In genomic region chr12:53443955-53444354, GRCh38 we compare ENCODE assay signal across 12 cellular contexts. TPM values are rescaled to one million over a fixed set of nuclear protein-coding genes. Genes with fewer than 3 reads are reported as not detected.
DNase-seq lines count a peak whose midpoint lies in the region; ATAC-seq, FAIRE-seq and TF ChIP-seq lines count a peak whose summit lies in the region.
"Had no signal": no experiment of that assay in that cellular context is flagged by ENCODE, and none has a peak within 500 bp of the region (broad histone marks: within the 10 kb centered on the region; RNA-seq: fewer than 3 reads in every experiment).

No MANE protein-coding gene starts in this region.

- no peak overlapping the region for H3K27ac Mint-ChIP-seq in Calu3 (ENCODE audit: unreplicated experiment)
- H3K27ac Mint-ChIP-seq in activated T-helper 1 cell treated with anti-CD3 and anti-CD28 coated beads, Interleukin-12 subunit alpha, Interleukin-12 subunit beta, Interleukin-2, Interleukin-4 antibody, amounts not matched to agents 30 ng/mL and 10 ng/mL and 1 ng/mL, durations not matched to agents 14 hours and 24 hours and 36 hours: peak overlapping the region; percentile 44

- no peak overlapping the region for H2AK5ac ChIP-seq in mesenchymal stem cell (ENCODE audit: low read length, severe bottlenecking)

- FAIRE-seq in A549 (lab: Jason Lieb, UNC): no peak

- H2BK12ac ChIP-seq in mesenchymal stem cell (ENCODE audit: low read length in 2 of 2): no peak overlapping the region

- TF ChIP-seq EP300 in A549 (IDR thresholded peaks at IDR 0.05): no peak

- H3K4me1 ChIP-seq in A549 (peaks cover 26% of the 10 kb centered on the region), mesenchymal stem cell (ENCODE audit: control insufficient read depth, insufficient read depth, low read depth, low read length) (peaks cover 16% of the 10 kb centered on the region)

- H4K8ac ChIP-seq in mesenchymal stem cell (ENCODE audit: low read length): no peak overlapping the region

- H3K14ac ChIP-seq in mesenchymal stem cell (ENCODE audit: low read length in 2 of 2): no peak overlapping the region

- ATAC-seq in A549 (no peak), left lobe of liver (no peak)

- peaks cover 23 to 55% of the 10 kb centered on the region in 2 experiments for H3K36me3 ChIP-seq in mesenchymal stem cell (ENCODE audit: control insufficient read depth in 1 of 2, insufficient read depth in 2 of 2, low read depth in 1 of 2, low read length in 2 of 2)

- no peaks in the 10 kb centered on the region for H3K27me3 Mint-ChIP-seq in Calu3 (ENCODE audit: unreplicated experiment)
- no peaks in the 10 kb centered on the region for H3K27me3 Mint-ChIP-seq in activated T-helper 1 cell treated with anti-CD3 and anti-CD28 coated beads, Interleukin-12 subunit alpha, Interleukin-12 subunit beta, Interleukin-2, Interleukin-4 antibody, amounts not matched to agents 30 ng/mL and 10 ng/mL and 1 ng/mL, durations not matched to agents 14 hours and 24 hours and 36 hours (ENCODE audit: insufficient read depth)

- peak overlapping the region; percentile 81 for H3K4me3 Mint-ChIP-seq in Calu3 (ENCODE audit: low read depth, unreplicated experiment)
- peak overlapping the region; percentile 89 for H3K4me3 Mint-ChIP-seq in activated T-helper 1 cell treated with anti-CD3 and anti-CD28 coated beads, Interleukin-12 subunit alpha, Interleukin-12 subunit beta, Interleukin-2, Interleukin-4 antibody, amounts not matched to agents 30 ng/mL and 10 ng/mL and 1 ng/mL, durations not matched to agents 14 hours and 24 hours and 36 hours

- TF ChIP-seq CTCF in A549 (IDR thresholded peaks at IDR 0.05) (no peak), Calu3 (IDR thresholded peaks at IDR 0.05; ENCODE audit: unreplicated experiment) (no peak), GM10248 (IDR thresholded peaks at IDR 0.05; ENCODE audit: control extremely low read depth, extremely low read depth, low read depth, missing control alignments) (no peak)

- no peak for TF ChIP-seq RAD21 in A549 (conservative IDR thresholded peaks at IDR 0.05 in 1 of 2, IDR thresholded peaks at IDR 0.05 in 1 of 2)

- intact Hi-C loops in Calu3 (cut with micrococcal nuclease; ENCODE audit: unreplicated experiment): no loop called here
- intact Hi-C loops in activated T-helper 1 cell treated with anti-CD3 and anti-CD28 coated beads, Interleukin-12 subunit alpha, Interleukin-12 subunit beta, Interleukin-2, Interleukin-4 antibody, amounts not matched to agents 30 ng/mL and 10 ng/mL and 1 ng/mL, durations not matched to agents 14 hours and 24 hours and 36 hours (cut with micrococcal nuclease): loop anchor here (5.0 kb wide), 1 partner anchor 237 kb away; the partner anchor contains the start of gene ITGB7

- H2BK15ac ChIP-seq in mesenchymal stem cell (ENCODE audit: low read depth, poor library complexity, severe bottlenecking): no peak overlapping the region

- POLR2A ChIA-PET in A549 (lab: Yijun Ruan, JAX) (no interaction called here), GM10248 (lab: Yijun Ruan, JAX) (interaction anchor here (0.7 kb wide), 1 partner anchor 64 kb away, joined by 4 read pairs; no protein-coding TSS in a partner anchor)

- no peaks in the 10 kb centered on the region for H3K27me3 ChIP-seq in mesenchymal stem cell (ENCODE audit: control insufficient read depth in 1 of 2, insufficient read depth in 1 of 2, low read length in 2 of 2)
- H3K27me3 ChIP-seq: esophagus squamous epithelium had no signal

- H4K91ac ChIP-seq in mesenchymal stem cell (ENCODE audit: low read length): no peak overlapping the region

- no peak overlapping the region for H3K23ac ChIP-seq in mesenchymal stem cell (ENCODE audit: low read length in 2 of 2)

- H3K36me3 Mint-ChIP-seq in Calu3 (ENCODE audit: insufficient read depth, unreplicated experiment): peaks cover 44% of the 10 kb centered on the region
- peaks cover 38% of the 10 kb centered on the region for H3K36me3 Mint-ChIP-seq in activated T-helper 1 cell treated with anti-CD3 and anti-CD28 coated beads, Interleukin-12 subunit alpha, Interleukin-12 subunit beta, Interleukin-2, Interleukin-4 antibody, amounts not matched to agents 30 ng/mL and 10 ng/mL and 1 ng/mL, durations not matched to agents 14 hours and 24 hours and 36 hours (ENCODE audit: low read depth)

- H3K27ac ChIP-seq in A549: no peak overlapping the region
- no peak overlapping the region for H3K27ac ChIP-seq in mesenchymal stem cell (ENCODE audit: low read length, poor library complexity, severe bottlenecking)
- H3K27ac ChIP-seq: esophagus squamous epithelium had no signal

- CTCF ChIA-PET in A549 (lab: Yijun Ruan, JAX): interaction anchor here (0.7 kb wide), 1 partner anchor 57 kb away, joined by 3 read pairs; the partner anchor contains the start of gene TARBP2
- CTCF ChIA-PET in Calu3 (lab: Charles Lee): interaction anchor here (0.7 kb wide), 1 partner anchor 92 kb away, joined by 5 read pairs; no protein-coding TSS in a partner anchor
- CTCF ChIA-PET in GM10248 (lab: Yijun Ruan, JAX): no interaction called here

- H3K4me1 Mint-ChIP-seq in Calu3 (ENCODE audit: low read depth, unreplicated experiment): peaks cover 17% of the 10 kb centered on the region
- H3K4me1 Mint-ChIP-seq in activated T-helper 1 cell treated with anti-CD3 and anti-CD28 coated beads, Interleukin-12 subunit alpha, Interleukin-12 subunit beta, Interleukin-2, Interleukin-4 antibody, amounts not matched to agents 30 ng/mL and 10 ng/mL and 1 ng/mL, durations not matched to agents 14 hours and 24 hours and 36 hours (ENCODE audit: low read depth): peaks cover 39% of the 10 kb centered on the region

- no peak overlapping the region for H3K4ac ChIP-seq in mesenchymal stem cell (ENCODE audit: low read depth in 1 of 2, low read length in 2 of 2)

- H2BK5ac ChIP-seq in mesenchymal stem cell (ENCODE audit: low read depth, low read length, poor library complexity, severe bottlenecking): no peak overlapping the region

- WGBS in A549 (ENCODE audit: missing lambda C conversion rate): 88% methylated on average over 4 of the region's 4 CpGs
- WGBS in mesenchymal stem cell: 100% methylated on average over 3 of the region's 4 CpGs

- H3K9me3 ChIP-seq in A549: no peaks in the 10 kb centered on the region
- no peaks in the 10 kb centered on the region for H3K9me3 ChIP-seq in mesenchymal stem cell (ENCODE audit: control insufficient read depth, low read length)
- H3K9me3 ChIP-seq: esophagus squamous epithelium had no signal

- peaks cover 8% of the 10 kb centered on the region for H3K79me1 ChIP-seq in mesenchymal stem cell (replicated peaks; ENCODE audit: low read length, poor library complexity, severe bottlenecking)

- no peak overlapping the region for H2AFZ ChIP-seq in mesenchymal stem cell (ENCODE audit: low read depth, low read length)

- no peak overlapping the region for H2BK120ac ChIP-seq in mesenchymal stem cell (ENCODE audit: low read depth, low read length)

- H3K4me3 ChIP-seq in A549 (no peak overlapping the region), mesenchymal stem cell (ENCODE audit: insufficient read depth in 1 of 2, low read depth in 1 of 2, low read length in 2 of 2) (peak overlapping the region in 1 of 2 experiments; percentile 33)
- H3K4me3 ChIP-seq: esophagus squamous epithelium had no signal

- no peaks in the 10 kb centered on the region for H3K9me3 Mint-ChIP-seq in Calu3 (ENCODE audit: low read depth, unreplicated experiment)
- no peaks in the 10 kb centered on the region for H3K9me3 Mint-ChIP-seq in activated T-helper 1 cell treated with anti-CD3 and anti-CD28 coated beads, Interleukin-12 subunit alpha, Interleukin-12 subunit beta, Interleukin-2, Interleukin-4 antibody, amounts not matched to agents 30 ng/mL and 10 ng/mL and 1 ng/mL, durations not matched to agents 14 hours and 24 hours and 36 hours

- DNase-seq in A549 (ENCODE audit: low read depth in 1 of 2, low spot score in 1 of 2) (no peak), Calu3 (peak; percentile 13), mesenchymal stem cell (no peak), NCI-H524 treated with DMSO at 0.1 percent for 48 hours (lab: John Stamatoyannopoulos, UW) (no peak), GM10248 (ENCODE audit: extremely low spot score) (no peak), left lobe of liver (ENCODE audit: low spot score) (no peak)
- no peak for DNase-seq in activated T-helper 1 cell treated with anti-CD3 and anti-CD28 coated beads, Interleukin-12 subunit alpha, Interleukin-12 subunit beta, Interleukin-2, Interleukin-4 antibody, amounts not matched to agents 30 ng/mL and 10 ng/mL and 1 ng/mL, durations not matched to agents 14 hours and 24 hours and 36 hours (ENCODE audit: low spot score)
- no peak for DNase-seq in stimulated activated CD4-positive, alpha-beta T cell treated with anti-CD3 and anti-CD28 coated beads, Interleukin-12 subunit alpha, Interleukin-12 subunit beta, amount 100 ng/mL, for 4 hours
- DNase-seq: esophagus squamous epithelium; IMR-90; NCI-H1930; NK-92 treated with Interleukin-12 subunit alpha and Interleukin-12 subunit beta, amount 100 ng/mL, for 24 hours had no signal

- peak overlapping the region; percentile 89 for H3K4me2 ChIP-seq in A549
- H3K4me2 ChIP-seq in mesenchymal stem cell (ENCODE audit: low read length, poor library complexity, severe bottlenecking): peak overlapping the region; percentile 23

- no peak overlapping the region for H3K9ac ChIP-seq in mesenchymal stem cell (ENCODE audit: low read length)

- TF ChIP-seq POLR2A in A549 (IDR thresholded peaks at IDR 0.05; ENCODE audit: low read length): no peak

- H3K18ac ChIP-seq in mesenchymal stem cell (ENCODE audit: low read depth in 1 of 2, low read length in 2 of 2): no peak overlapping the region

- BruUV-seq in Calu3 (replicated peaks; lab: Mats Ljungman, UMichigan): no TSS peak

RNA-seq across cellular contexts. Expression of gene PRR13, which starts 2.4 kb away (rescaled TPM):
- polyA plus RNA-seq in A549 (2011; rRNA removed) (203 and 257 TPM in 2 replicates), A549 (2017; fragmentation: RNase III; extraction: RNeasy Plus Mini Kit Qiagen cat#74134 plus additional on column Dnase treatment) (210 to 248 TPM (median 221 TPM) in 3 replicates)
- 214 and 245 TPM in 2 replicates for polyA plus RNA-seq in A549 (2012; cell fraction: cytosol; rRNA removed)
- 99.6 and 118 TPM in 2 replicates for polyA plus RNA-seq in A549 (2012; cell fraction: nucleus; rRNA removed)
- polyA minus RNA-seq in A549 (2011; rRNA and poly(A)+ RNA removed): 200 and 213 TPM in 2 replicates
- total RNA-seq in Calu3 (2022) (151 and 184 TPM in 2 replicates), left lobe of liver (69.9 TPM)
- total RNA-seq in activated T-helper 1 cell treated with anti-CD3 and anti-CD28 coated beads, Interleukin-12 subunit alpha, Interleukin-12 subunit beta, Interleukin-2, Interleukin-4 antibody, amounts not matched to agents 30 ng/mL and 10 ng/mL and 1 ng/mL, durations not matched to agents 14 hours and 24 hours and 36 hours: 206 and 219 TPM in 2 replicates
- polyA plus RNA-seq in mesenchymal stem cell (2013, experiment 1 of 2): 326 TPM
- polyA plus RNA-seq in mesenchymal stem cell (2013, experiment 2 of 2): 326 TPM

RNA-seq across cellular contexts. Expression of gene PCBP2, which starts 7.9 kb away (rescaled TPM):
- 367 and 604 TPM in 2 replicates for polyA plus RNA-seq in A549 (2011; rRNA removed)
- 705 and 750 TPM in 2 replicates for polyA plus RNA-seq in A549 (2012; cell fraction: cytosol; rRNA removed)
- 500 and 631 TPM in 2 replicates for polyA plus RNA-seq in A549 (2012; cell fraction: nucleus; rRNA removed)
- polyA plus RNA-seq in A549 (2017; fragmentation: RNase III; extraction: RNeasy Plus Mini Kit Qiagen cat#74134 plus additional on column Dnase treatment): 546 to 553 TPM (median 551 TPM) in 3 replicates
- 1,540 and 1,566 TPM in 2 replicates for polyA minus RNA-seq in A549 (2011; rRNA and poly(A)+ RNA removed)
- 464 and 528 TPM in 2 replicates for total RNA-seq in Calu3 (2022)
- 865 and 896 TPM in 2 replicates for total RNA-seq in activated T-helper 1 cell treated with anti-CD3 and anti-CD28 coated beads, Interleukin-12 subunit alpha, Interleukin-12 subunit beta, Interleukin-2, Interleukin-4 antibody, amounts not matched to agents 30 ng/mL and 10 ng/mL and 1 ng/mL, durations not matched to agents 14 hours and 24 hours and 36 hours
- polyA plus RNA-seq in mesenchymal stem cell (2013, experiment 1 of 2): 467 TPM
- 455 TPM for polyA plus RNA-seq in mesenchymal stem cell (2013, experiment 2 of 2)
- 338 TPM for total RNA-seq in left lobe of liver

RNA-seq across cellular contexts. Expression of gene AMHR2, which starts 20.3 kb away (rescaled TPM):
- 0.12 and 0.16 TPM in 2 replicates for polyA plus RNA-seq in A549 (2011; rRNA removed)
- 0.67 and 0.80 TPM in 2 replicates for polyA plus RNA-seq in A549 (2012; cell fraction: cytosol; rRNA removed)
- polyA plus RNA-seq in A549 (2012; cell fraction: nucleus; rRNA removed): 0.84 and 1.1 TPM in 2 replicates
- polyA plus RNA-seq in A549 (2017; fragmentation: RNase III; extraction: RNeasy Plus Mini Kit Qiagen cat#74134 plus additional on column Dnase treatment): 0.13 to 0.22 TPM (median 0.18 TPM) in 3 replicates
- 0.49 and 0.62 TPM in 2 replicates for polyA minus RNA-seq in A549 (2011; rRNA and poly(A)+ RNA removed)
- not detected in 2 replicates for total RNA-seq in Calu3 (2022)
- total RNA-seq in activated T-helper 1 cell treated with anti-CD3 and anti-CD28 coated beads, Interleukin-12 subunit alpha, Interleukin-12 subunit beta, Interleukin-2, Interleukin-4 antibody, amounts not matched to agents 30 ng/mL and 10 ng/mL and 1 ng/mL, durations not matched to agents 14 hours and 24 hours and 36 hours: not detected in 2 replicates
- 0.01 TPM for polyA plus RNA-seq in mesenchymal stem cell (2013, experiment 1 of 2)
- not detected for polyA plus RNA-seq in mesenchymal stem cell (2013, experiment 2 of 2)
- total RNA-seq in left lobe of liver: 0.78 TPM
- total RNA-seq: IMR-90 had no signal
- polyA plus RNA-seq: IMR-90 had no signal

RNA-seq across cellular contexts. Expression of gene MAP3K12, which starts 55.3 kb away (rescaled TPM):
- polyA plus RNA-seq in A549 (2011; rRNA removed) (21.9 and 30.6 TPM in 2 replicates), A549 (2017; fragmentation: RNase III; extraction: RNeasy Plus Mini Kit Qiagen cat#74134 plus additional on column Dnase treatment) (14.0 to 18.7 TPM (median 16.1 TPM) in 3 replicates)
- 20.1 and 23.0 TPM in 2 replicates for polyA plus RNA-seq in A549 (2012; cell fraction: cytosol; rRNA removed)
- polyA plus RNA-seq in A549 (2012; cell fraction: nucleus; rRNA removed): 110 and 113 TPM in 2 replicates
- polyA minus RNA-seq in A549 (2011; rRNA and poly(A)+ RNA removed): 29.2 and 40.6 TPM in 2 replicates
- total RNA-seq in Calu3 (2022) (4.6 and 5.8 TPM in 2 replicates), left lobe of liver (1.4 TPM)
- 15.7 and 18.4 TPM in 2 replicates for total RNA-seq in activated T-helper 1 cell treated with anti-CD3 and anti-CD28 coated beads, Interleukin-12 subunit alpha, Interleukin-12 subunit beta, Interleukin-2, Interleukin-4 antibody, amounts not matched to agents 30 ng/mL and 10 ng/mL and 1 ng/mL, durations not matched to agents 14 hours and 24 hours and 36 hours
- polyA plus RNA-seq in mesenchymal stem cell (2013, experiment 1 of 2): 59.4 TPM
- 61.3 TPM for polyA plus RNA-seq in mesenchymal stem cell (2013, experiment 2 of 2)

RNA-seq across cellular contexts. Expression of gene TARBP2, which starts 57.1 kb away (rescaled TPM):
- polyA plus RNA-seq in A549 (2011; rRNA removed): 41.5 and 51.2 TPM in 2 replicates
- 91.9 and 106 TPM in 2 replicates for polyA plus RNA-seq in A549 (2012; cell fraction: cytosol; rRNA removed)
- polyA plus RNA-seq in A549 (2012; cell fraction: nucleus; rRNA removed): 170 and 176 TPM in 2 replicates
- polyA plus RNA-seq in A549 (2017; fragmentation: RNase III; extraction: RNeasy Plus Mini Kit Qiagen cat#74134 plus additional on column Dnase treatment): 43.7 to 50.4 TPM (median 49.9 TPM) in 3 replicates
- 39.4 and 49.2 TPM in 2 replicates for polyA minus RNA-seq in A549 (2011; rRNA and poly(A)+ RNA removed)
- total RNA-seq in Calu3 (2022): 20.7 and 21.8 TPM in 2 replicates
- 47.7 and 48.2 TPM in 2 replicates for total RNA-seq in activated T-helper 1 cell treated with anti-CD3 and anti-CD28 coated beads, Interleukin-12 subunit alpha, Interleukin-12 subunit beta, Interleukin-2, Interleukin-4 antibody, amounts not matched to agents 30 ng/mL and 10 ng/mL and 1 ng/mL, durations not matched to agents 14 hours and 24 hours and 36 hours
- 22.2 TPM for polyA plus RNA-seq in mesenchymal stem cell (2013, experiment 1 of 2)
- 24.9 TPM for polyA plus RNA-seq in mesenchymal stem cell (2013, experiment 2 of 2)
- total RNA-seq in left lobe of liver: 22.3 TPM
